In the genomic region with DNA sequence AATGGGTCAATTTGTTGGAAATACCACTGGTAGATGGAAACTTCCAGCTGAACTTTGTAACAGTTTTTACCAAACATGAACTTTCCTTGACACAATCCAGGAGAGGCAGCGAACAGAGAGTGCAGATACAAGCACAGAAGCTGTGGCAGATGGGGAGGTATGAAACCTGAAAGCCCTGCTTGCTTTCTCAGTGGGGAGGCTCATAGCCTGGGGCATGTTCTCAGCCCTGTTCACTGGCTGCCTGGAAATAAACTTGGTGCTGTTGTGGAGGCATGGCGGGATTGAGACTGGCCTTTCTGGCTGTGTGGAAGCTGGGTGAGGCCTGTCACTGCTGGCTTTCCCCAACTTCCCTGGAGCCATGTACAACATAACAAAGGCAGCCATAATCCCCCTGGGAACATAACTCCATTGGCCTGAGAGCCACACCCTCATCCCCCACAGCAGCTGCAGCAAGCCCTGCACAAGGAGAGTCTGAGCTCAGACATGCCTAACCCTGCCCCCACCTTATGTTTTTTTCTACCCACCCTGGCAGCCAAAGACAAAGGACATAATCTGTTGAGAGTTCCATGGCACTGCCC, we compare ENCODE assay signal across 22 cellular contexts.
"Had no signal": no experiment of that assay in that cellular context is flagged by ENCODE, and none has a peak within 500 bp of the region (broad histone marks: within the 10 kb centered on the region; RNA-seq: fewer than 3 reads in every experiment).

No MANE protein-coding gene starts in this region.

- DNase-seq: activated CD4-positive, alpha-beta T cell treated with anti-CD3 and anti-CD28 coated beads for 1 hour; activated CD4-positive, alpha-beta T cell treated with anti-CD3 and anti-CD28 coated beads, Interleukin-2, amount 50 U/mL, for 48 hours; activated CD8-positive, alpha-beta memory T cell treated with anti-CD3 and anti-CD28 coated beads, Interleukin-2, amount 10 ng/mL, durations not matched to agents 7 days and 5 days; activated effector memory CD4-positive, alpha-beta T cell treated with anti-CD3 and anti-CD28 coated beads, Interleukin-2, amount 50 U/mL, for 16 hours; activated T-cell treated with anti-CD3 and anti-CD28 coated beads, Interleukin-2, amount 50 U/mL, for 24 hours; amygdala; erythroblast; hypothalamus; left colon; mucosa of descending colon; natural killer cell; occipital lobe; psoas muscle; right lobe of liver; spleen; stimulated activated CD4-positive, alpha-beta T cell treated with anti-CD3 and anti-CD28 coated beads, Interleukin-1b, Interleukin-23, amount 100 ng/mL, for 48 hours; stimulated activated naive B cell treated with anti-CD40 and anti-IgM and Interleukin-4, amounts not matched to agents 10 μg/mL and 1 μg/mL and 100 μg/mL, for 72 hours; T-helper 2 cell had no signal

- H3K27ac Mint-ChIP-seq: activated CD8-positive, alpha-beta memory T cell treated with anti-CD3 and anti-CD28 coated beads, Interleukin-2, amount 10 ng/mL, durations not matched to agents 7 days and 5 days; activated naive CD8-positive, alpha-beta T cell; activated T-cell treated with anti-CD3 and anti-CD28 coated beads, Interleukin-2, amount 50 U/mL, for 24 hours; brain; dendritic cell treated with granulocyte-macrophage colony-stimulating factor and Interleukin-4, amounts not matched to agents 40 ng/mL and 50 ng/mL, for 4 days; natural killer cell; stimulated activated naive B cell treated with anti-CD40 and anti-IgM and Interleukin-4, amounts not matched to agents 10 μg/mL and 1 μg/mL and 100 μg/mL, for 72 hours had no signal

- H3K36me3 Mint-ChIP-seq: activated CD8-positive, alpha-beta memory T cell treated with anti-CD3 and anti-CD28 coated beads, Interleukin-2, amount 10 ng/mL, durations not matched to agents 7 days and 5 days; activated naive CD8-positive, alpha-beta T cell; brain; natural killer cell; stimulated activated naive B cell treated with anti-CD40 and anti-IgM and Interleukin-4, amounts not matched to agents 10 μg/mL and 1 μg/mL and 100 μg/mL, for 72 hours had no signal

- H3K9me3 ChIP-seq: mucosa of descending colon, psoas muscle, right lobe of liver had no signal

- H3K27me3 Mint-ChIP-seq: activated CD8-positive, alpha-beta memory T cell treated with anti-CD3 and anti-CD28 coated beads, Interleukin-2, amount 10 ng/mL, durations not matched to agents 7 days and 5 days; activated naive CD8-positive, alpha-beta T cell; activated T-cell treated with anti-CD3 and anti-CD28 coated beads, Interleukin-2, amount 50 U/mL, for 24 hours; brain; dendritic cell treated with granulocyte-macrophage colony-stimulating factor and Interleukin-4, amounts not matched to agents 40 ng/mL and 50 ng/mL, for 4 days; stimulated activated naive B cell treated with anti-CD40 and anti-IgM and Interleukin-4, amounts not matched to agents 10 μg/mL and 1 μg/mL and 100 μg/mL, for 72 hours had no signal

- H3K27me3 ChIP-seq: right lobe of liver, spleen, tibial nerve had no signal

- H3K4me3 ChIP-seq: mucosa of descending colon, psoas muscle, right lobe of liver, spleen, tibial nerve had no signal

- H3K27ac ChIP-seq: psoas muscle, right lobe of liver, spleen, tibial nerve had no signal

- H3K4me3 Mint-ChIP-seq: activated CD8-positive, alpha-beta memory T cell treated with anti-CD3 and anti-CD28 coated beads, Interleukin-2, amount 10 ng/mL, durations not matched to agents 7 days and 5 days; activated naive CD8-positive, alpha-beta T cell; activated T-cell treated with anti-CD3 and anti-CD28 coated beads, Interleukin-2, amount 50 U/mL, for 24 hours; brain; dendritic cell treated with granulocyte-macrophage colony-stimulating factor and Interleukin-4, amounts not matched to agents 40 ng/mL and 50 ng/mL, for 4 days; natural killer cell; stimulated activated naive B cell treated with anti-CD40 and anti-IgM and Interleukin-4, amounts not matched to agents 10 μg/mL and 1 μg/mL and 100 μg/mL, for 72 hours had no signal

- H3K36me3 ChIP-seq: right lobe of liver, spleen, tibial nerve had no signal

- H3K4me1 ChIP-seq: psoas muscle, right lobe of liver, spleen, tibial nerve had no signal

- H3K4me1 Mint-ChIP-seq: activated CD8-positive, alpha-beta memory T cell treated with anti-CD3 and anti-CD28 coated beads, Interleukin-2, amount 10 ng/mL, durations not matched to agents 7 days and 5 days; natural killer cell; stimulated activated naive B cell treated with anti-CD40 and anti-IgM and Interleukin-4, amounts not matched to agents 10 μg/mL and 1 μg/mL and 100 μg/mL, for 72 hours had no signal
